Comparison of ENCODE assay signal across 11 cellular contexts in the genomic region with DNA sequence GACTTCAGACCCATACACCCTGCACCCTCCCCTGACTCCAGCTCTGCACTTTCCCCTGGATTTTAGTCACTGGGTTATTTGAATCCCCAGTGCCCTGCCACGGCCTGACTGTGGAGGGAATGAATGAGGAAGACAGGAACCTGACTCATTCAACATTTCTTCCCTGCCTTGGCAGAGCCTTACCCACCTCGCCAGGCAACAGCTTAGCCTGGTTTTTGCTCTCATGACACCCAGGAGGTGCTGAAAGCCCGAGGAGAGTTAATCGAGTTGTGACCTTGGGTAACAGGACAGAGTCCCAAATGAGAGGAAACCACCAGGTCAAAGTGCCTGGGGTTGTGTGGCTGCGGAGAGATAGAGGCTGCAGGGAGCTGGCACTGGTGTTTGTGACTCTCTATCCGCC.
DNase-seq lines count a peak whose midpoint lies in the region; ATAC-seq, FAIRE-seq and TF ChIP-seq lines count a peak whose summit lies in the region.
"Had no signal": no experiment of that assay in that cellular context is flagged by ENCODE, and none has a peak within 500 bp of the region (broad histone marks: within the 10 kb centered on the region; RNA-seq: fewer than 3 reads in every experiment).

No MANE protein-coding gene starts in this region.

- TF ChIP-seq EP300 in HepG2 (IDR thresholded peaks at IDR 0.05; ENCODE audit: low read depth in 2 of 2, low read length in 2 of 2) (no peak), HepG2 (CRISPR knock-in tag; IDR thresholded peaks at IDR 0.05; ENCODE audit: borderline replicate concordance) (no peak)

- H3K27me3 ChIP-seq in right lobe of liver (no peaks in the 10 kb centered on the region), HepG2 (ENCODE audit: control insufficient read depth in 1 of 2, insufficient read depth in 2 of 2, low read length in 2 of 2) (peaks cover 4 to 18% of the 10 kb centered on the region in 2 experiments; a peak in 3 of 5 replicates), mammary epithelial cell (ENCODE audit: insufficient read depth, low read length) (no peaks in the 10 kb centered on the region)

- CTCF ChIA-PET in HepG2 (lab: Yijun Ruan, JAX; ENCODE audit: low intra/inter-chr PET ratio, low total read pairs) (no interaction called here), mammary epithelial cell (lab: Charles Lee; ENCODE audit: low non-redundant PET) (no interaction called here)

- dilution Hi-C loops in mammary epithelial cell (cut with HindIII; ENCODE audit: low sequenced_read_pairs), result no loop called here

- no peak for FAIRE-seq in HepG2 (lab: Jason Lieb, UNC)

- TF ChIP-seq CTCF in right lobe of liver (IDR thresholded peaks at IDR 0.05) (no peak), HepG2 (CRISPR knock-in tag; IDR thresholded peaks at IDR 0.05) (no peak), mammary epithelial cell (conservative IDR thresholded peaks at IDR 0.05 in 1 of 2, IDR thresholded peaks at IDR 0.05 in 1 of 2; ENCODE audit: extremely low read depth in 1 of 2, insufficient read depth in 1 of 2, low read depth in 1 of 2, low read length in 2 of 2) (peak in 1 of 2 donors; percentile 4)

- in situ Hi-C loops in HepG2 (cut with HindIII; ENCODE audit: extremely low pct_ligation_motif_present, low pct_unique_long_range_greater_than_20kb), result no loop called here
- in situ Hi-C loops in mammary epithelial cell (cut with MboI; ENCODE audit: low sequenced_read_pairs in 2 of 2), result no loop called here

- H3K79me2 ChIP-seq in HepG2 (ENCODE audit: insufficient read depth, low read length) (no peaks in the 10 kb centered on the region), mammary epithelial cell (ENCODE audit: insufficient read depth, low read length) (no peaks in the 10 kb centered on the region)

- H3K4me1 ChIP-seq in right lobe of liver (peaks cover 0 to 11% (median 0%) of the 10 kb centered on the region in 4 donors), HepG2 (ENCODE audit: insufficient read depth, low read length) (peaks cover 6% of the 10 kb centered on the region; the same call in 1 of the 2 replicates), mammary epithelial cell (ENCODE audit: insufficient read depth, low read length) (no peaks in the 10 kb centered on the region)

- peak in 1 of 3 donors; percentile 56 for DNase-seq in right lobe of liver
- no peak for DNase-seq in HepG2 (ENCODE audit: low spot score)
- DNase-seq in mammary epithelial cell, result peak; percentile 59
- peak; percentile 76 for DNase-seq in hepatic stellate cell (ENCODE audit: low spot score)
- no peak for DNase-seq in NCI-H1092 (lab: John Stamatoyannopoulos, UW)
- DNase-seq in amygdala (lab: John Stamatoyannopoulos, UW), result no peak
- DNase-seq in stimulated activated CD4-positive, alpha-beta T cell treated with anti-CD3 and anti-CD28 coated beads, Interleukin-2, amount 100 ng/mL, for 24 hours, result no peak
- DNase-seq in hippocampal formation (lab: John Stamatoyannopoulos, UW), result no peak
- DNase-seq: stimulated activated CD4-positive, alpha-beta T cell treated with anti-CD3 and anti-CD28 coated beads, Interleukin-4, amount 100 ng/mL, for 24 hours had no signal

- BruUV-seq in HepG2 (replicated peaks; lab: Mats Ljungman, UMichigan), result no TSS peak
- BruUV-seq in mammary epithelial cell (replicated peaks; lab: Mats Ljungman, UMichigan), result no TSS peak

- H3K4me2 ChIP-seq in HepG2 (ENCODE audit: low read depth, low read length), result no peak overlapping the region
- no peak overlapping the region for H3K4me2 ChIP-seq in mammary epithelial cell (ENCODE audit: insufficient read depth, low read depth, low read length)

- no peak overlapping the region for H3K27ac ChIP-seq in right lobe of liver
- no peak overlapping the region for H3K27ac ChIP-seq in HepG2 (ENCODE audit: extremely low read length, insufficient read depth, low read length)
- no peak overlapping the region for H3K27ac ChIP-seq in mammary epithelial cell (ENCODE audit: insufficient read depth, low read depth, low read length)
- H3K27ac ChIP-seq: thoracic aorta had no signal

- no peak for TF ChIP-seq RAD21 in HepG2 (CRISPR knock-in tag; IDR thresholded peaks at IDR 0.05)

- intact Hi-C loops in right lobe of liver (cut with DNase I), result no loop called here
- intact Hi-C loops in HepG2 (cut with micrococcal nuclease; ENCODE audit: unreplicated experiment), result no loop called here
- intact Hi-C loops in mammary epithelial cell (cut with micrococcal nuclease), result no loop called here

- H3K9me3 ChIP-seq in right lobe of liver (no peaks in the 10 kb centered on the region), HepG2 (ENCODE audit: low read length) (no peaks in the 10 kb centered on the region), mammary epithelial cell (replicated peaks; ENCODE audit: insufficient read depth, low read length) (no peaks in the 10 kb centered on the region)
- H3K9me3 ChIP-seq: thoracic aorta had no signal

- H2AFZ ChIP-seq in HepG2 (ENCODE audit: low read length) (no peak overlapping the region), mammary epithelial cell (ENCODE audit: low read depth, low read length) (no peak overlapping the region)

- no peaks in the 10 kb centered on the region for H3K36me3 ChIP-seq in right lobe of liver
- H3K36me3 ChIP-seq in HepG2 (replicated peaks in 1 of 2; ENCODE audit: control insufficient read depth in 1 of 2, insufficient read depth in 2 of 2, low read length in 2 of 2), result no peaks in the 10 kb centered on the region
- no peaks in the 10 kb centered on the region for H3K36me3 ChIP-seq in mammary epithelial cell (ENCODE audit: insufficient read depth, low read length)
- H3K36me3 ChIP-seq: thoracic aorta had no signal

- WGBS in right lobe of liver (ENCODE audit: insufficient coverage, low coverage, low lambda C conversion rate, missing lambda C conversion rate), result 5% methylated on average over 6 of the region's 6 CpGs
- WGBS in HepG2 (ENCODE audit: low lambda C conversion rate), result 37% methylated on average over 5 of the region's 6 CpGs
- 74% methylated on average over 6 of the region's 6 CpGs for WGBS in mammary epithelial cell (ENCODE audit: low coverage, missing lambda C conversion rate)

- ATAC-seq in right lobe of liver, result peak; percentile 59 to 94 (median 66)
- ATAC-seq in HepG2, result no peak
- ATAC-seq: natural killer cell treated with Interleukin-12 subunit alpha and Interleukin-12 subunit beta and Interleukin-15 and Interleukin-18, amount 100 ng/mL, for 72 hours had no signal

- no peak for TF ChIP-seq POLR2A in right lobe of liver (IDR thresholded peaks at IDR 0.05)
- no peak for TF ChIP-seq POLR2A in HepG2 (IDR thresholded peaks at IDR 0.05; ENCODE audit: insufficient read depth in 1 of 2, low read depth in 2 of 2, low read length in 2 of 2)

- H3K4me3 ChIP-seq in right lobe of liver (no peak overlapping the region), HepG2 (replicated peaks in 1 of 3; ENCODE audit: insufficient read depth in 1 of 3, low read depth in 2 of 3, low read length in 3 of 3) (no peak overlapping the region), mammary epithelial cell (replicated peaks in 1 of 3; ENCODE audit: insufficient read depth in 1 of 3, low read depth in 2 of 3, low read length in 3 of 3) (no peak overlapping the region)
- H3K4me3 ChIP-seq: thoracic aorta had no signal

- POLR2A ChIA-PET in HepG2 (lab: Yijun Ruan, JAX), result no interaction called here

- H3K9ac ChIP-seq in HepG2 (ENCODE audit: insufficient read depth, low read depth, low read length), result no peak overlapping the region
- no peak overlapping the region for H3K9ac ChIP-seq in mammary epithelial cell (ENCODE audit: insufficient read depth, low read length)

- no peaks in the 10 kb centered on the region for H4K20me1 ChIP-seq in HepG2 (ENCODE audit: insufficient read depth, low read length)
- H4K20me1 ChIP-seq in mammary epithelial cell (ENCODE audit: insufficient read depth, low read length), result no peaks in the 10 kb centered on the region

TF ChIP-seq in HepG2, 621 proteins besides CTCF, POLR2A, EP300 and RAD21 (continues in another document):
- TF ChIP-seq HMGXB4 (CRISPR knock-in tag; IDR thresholded peaks at IDR 0.05; ENCODE audit: borderline replicate concordance in 1 of 2, low read depth in 1 of 2) (no peak), ZNF564 (CRISPR knock-in tag; IDR thresholded peaks at IDR 0.05) (no peak), SYNCRIP (IDR thresholded peaks at IDR 0.05; ENCODE audit: insufficient read depth, low read depth, low read length) (no peak), ZNF740 (CRISPR knock-in tag; IDR thresholded peaks at IDR 0.05) (no peak), ZNF569 (CRISPR knock-in tag; IDR thresholded peaks at IDR 0.05; ENCODE audit: borderline replicate concordance) (no peak), NBN (conservative IDR thresholded peaks at IDR 0.05) (no peak), RNF2 (conservative IDR thresholded peaks at IDR 0.05; ENCODE audit: low read depth) (no peak), MTA1 (CRISPR knock-in tag; IDR thresholded peaks at IDR 0.05; ENCODE audit: borderline replicate concordance) (no peak)
- TF ChIP-seq, protein P1, sequence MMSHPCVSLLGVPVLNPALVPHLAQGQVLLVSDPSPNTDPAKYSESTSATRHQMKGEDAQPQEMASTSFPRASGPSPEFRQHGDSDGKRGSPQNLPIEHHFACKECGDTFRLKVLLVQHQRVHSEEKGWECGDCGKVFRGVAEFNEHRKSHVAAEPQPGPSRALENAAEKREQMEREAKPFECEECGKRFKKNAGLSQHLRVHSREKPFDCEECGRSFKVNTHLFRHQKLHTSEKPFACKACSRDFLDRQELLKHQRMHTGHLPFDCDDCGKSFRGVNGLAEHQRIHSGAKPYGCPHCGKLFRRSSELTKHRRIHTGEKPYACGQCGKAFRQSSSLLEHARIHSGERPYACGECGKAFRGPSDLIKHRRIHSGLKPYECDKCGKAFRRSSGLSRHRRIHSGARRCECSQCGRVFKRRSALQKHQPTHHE (CRISPR knock-in tag; IDR thresholded peaks at IDR 0.05; ENCODE audit: borderline replicate concordance), result no peak

Comparison
In these comparisons a context has a peak if more than half of its experiments do, and no peak if none do; other contexts are left out.
1. DNase-seq: peak in mammary epithelial cell (single experiment) and hepatic stellate cell (single experiment); none in HepG2 (single experiment), NCI-H1092 (single experiment), amygdala (0 of 56), stimulated activated CD4-positive, alpha-beta T cell treated with anti-CD3 and anti-CD28 coated beads, Interleukin-2, amount 100 ng/mL, for 24 hours (0 of 2) and hippocampal formation (0 of 2).